11 cellular contexts compared by ENCODE assay signal in the genomic region with DNA sequence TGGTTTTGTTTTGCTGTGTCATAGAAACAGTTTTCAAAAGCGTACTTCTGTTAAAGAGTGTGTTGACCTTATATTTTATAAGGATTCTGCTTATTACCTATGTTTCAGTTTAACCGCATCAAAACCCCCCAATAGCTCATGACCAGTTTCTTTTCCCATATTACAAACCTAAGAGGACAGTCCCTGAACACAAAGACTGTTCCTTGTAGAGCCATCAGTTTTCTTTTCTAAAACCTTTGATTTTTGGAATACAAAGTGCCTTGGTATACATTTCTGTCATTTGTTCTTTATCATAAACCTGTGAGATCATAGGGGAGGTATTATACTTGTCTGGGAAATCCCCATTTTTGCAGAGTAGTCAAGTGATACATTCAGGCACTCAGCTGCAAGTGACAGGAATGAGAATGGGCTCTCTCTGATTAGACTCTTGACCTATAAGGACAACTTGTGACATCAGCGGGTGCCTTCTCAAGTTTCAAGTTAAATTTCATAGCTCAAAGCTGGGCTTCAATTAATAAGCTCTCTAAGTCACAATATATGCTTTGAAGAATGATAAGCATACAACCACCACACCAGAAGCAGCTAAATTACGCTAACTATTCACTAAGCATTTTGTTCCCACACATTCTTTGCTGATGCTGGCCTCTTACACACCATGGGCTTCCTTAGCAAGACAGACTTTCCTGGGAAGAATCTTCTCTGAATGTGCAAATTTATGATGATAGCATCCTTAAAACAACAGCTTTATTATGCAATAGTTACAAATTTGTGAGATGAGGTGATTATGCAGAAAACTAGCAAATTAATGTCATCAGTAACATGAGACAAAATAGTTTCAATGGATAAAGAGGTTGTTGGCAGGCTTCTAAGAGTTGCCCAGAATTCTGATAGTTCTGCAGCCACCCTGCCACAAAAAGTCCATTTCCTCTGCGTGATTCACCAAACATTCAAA. TPM values are rescaled to one million over a fixed set of nuclear protein-coding genes. Genes with fewer than 3 reads are reported as not detected.
DNase-seq lines count a peak whose midpoint lies in the region; ATAC-seq, FAIRE-seq and TF ChIP-seq lines count a peak whose summit lies in the region.
"Had no signal": no experiment of that assay in that cellular context is flagged by ENCODE, and none has a peak within 500 bp of the region (broad histone marks: within the 10 kb centered on the region; RNA-seq: fewer than 3 reads in every experiment).

No MANE protein-coding gene starts in this region.

- H3K36me3 ChIP-seq in GM12878 (ENCODE audit: control insufficient read depth in 2 of 2, insufficient read depth in 2 of 2, low read length in 1 of 2) = peaks cover 0 to 9% of the 10 kb centered on the region in 2 experiments; a peak in 2 of 4 replicates
- H3K36me3 ChIP-seq: cardiac muscle cell had no signal

- no peaks in the 10 kb centered on the region for H3K9me3 ChIP-seq in GM12878 (replicated peaks; ENCODE audit: control insufficient read depth, insufficient read depth, low read length)

- H3K4me1 Mint-ChIP-seq in progenitor cell of endocrine pancreas (ENCODE audit: low read depth) = peaks cover 33% of the 10 kb centered on the region

- BruUV-seq in GM12878 (replicated peaks; lab: Mats Ljungman, UMichigan) = TSS peak; percentile 75

- H3K4me3 ChIP-seq in GM12878 = peak overlapping the region; percentile 32
- H3K4me3 ChIP-seq: cardiac muscle cell had no signal

- SMC1A ChIA-PET in GM12878 (lab: Charles Lee; ENCODE audit: uncharacterized antibody, unreplicated experiment) = interaction anchor here (0.6 to 51.7 kb wide), 13 partner anchors 6 to 183 kb away, joined by 3 to 1536 read pairs (median 5); partner anchors contain the start of genes LY75 and MARCHF7

- no peaks in the 10 kb centered on the region for H3K36me3 Mint-ChIP-seq in progenitor cell of endocrine pancreas (ENCODE audit: insufficient read depth)

- H2AFZ ChIP-seq in GM12878 (ENCODE audit: control insufficient read depth, low read depth, low read length) = no peak overlapping the region

- 28% methylated on average over 5 of the region's 5 CpGs for WGBS in GM12878 (ENCODE audit: insufficient coverage, insufficient replicate concordance, low lambda C conversion rate, missing lambda C conversion rate)

- peaks cover 54% of the 10 kb centered on the region for H3K79me2 ChIP-seq in GM12878 (ENCODE audit: control insufficient read depth, insufficient read depth, low read length)

- H3K4me2 ChIP-seq in GM12878 (ENCODE audit: control insufficient read depth, insufficient read depth) = peak overlapping the region; percentile 90

- RAD21 ChIA-PET in GM12878 (lab: Charles Lee; ENCODE audit: unreplicated experiment) = interaction anchor here (0.6 to 3.5 kb wide), 15 partner anchors 9 to 313 kb away, joined by 3 to 22 read pairs (median 8); partner anchors contain the start of genes LY75 and MARCHF7

- no peak overlapping the region for H3K27ac Mint-ChIP-seq in progenitor cell of endocrine pancreas
- H3K27ac Mint-ChIP-seq: nephron had no signal

- peak; percentile 61 for ATAC-seq in GM19035 (IDR thresholded peaks at IDR 0.05; ENCODE audit: unreplicated experiment)
- ATAC-seq in HG03025 (IDR thresholded peaks at IDR 0.05; ENCODE audit: low FRiP score, unreplicated experiment) = peak; percentile 40
- ATAC-seq in GM12878 = peak; percentile 62
- no peak for ATAC-seq in esophagus mucosa
- ATAC-seq: Panc1 had no signal

- TF ChIP-seq EP300 in GM12878 (IDR thresholded peaks at IDR 0.05; ENCODE audit: borderline replicate concordance in 1 of 2, control insufficient read depth in 1 of 2, low read depth in 2 of 2, low read length in 2 of 2) = peak; percentile 84 to 92; a peak in 3 of 4 replicates

- FAIRE-seq in GM12878 (lab: Jason Lieb, UNC) = peak; percentile 44

- H3K4me1 ChIP-seq in GM12878 (ENCODE audit: control insufficient read depth, insufficient read depth, low read length) = peaks cover 89% of the 10 kb centered on the region

- DNase-seq in GM04503 (ENCODE audit: low read depth) (peak; percentile 3), GM12878 (ENCODE audit: low read depth, low spot score) (no peak), SW480 (ENCODE audit: low spot score) (no peak), iPS-NIHi7 (ENCODE audit: extremely low spot score) (no peak), progenitor cell of endocrine pancreas (ENCODE audit: low spot score, unreplicated experiment) (no peak)

- POLR2A ChIA-PET in GM12878 (lab: Charles Lee) = interaction anchor here (0.5 to 46.2 kb wide), 9 partner anchors 4 to 1860 kb away, joined by 3 to 840 read pairs (median 4); partner anchors contain the start of genes LY75 and MARCHF7

- peaks cover 21% of the 10 kb centered on the region for H3K27me3 Mint-ChIP-seq in progenitor cell of endocrine pancreas

- no peaks in the 10 kb centered on the region for H4K20me1 ChIP-seq in GM12878 (ENCODE audit: control insufficient read depth, insufficient read depth)

- in situ Hi-C loops in GM12878 (cut with MboI) = no loop called here

- TF ChIP-seq CTCF in GM12878 (IDR thresholded peaks at IDR 0.05 in 2 of 3, conservative IDR thresholded peaks at IDR 0.05 in 1 of 3; ENCODE audit: control insufficient read depth in 2 of 3, extremely low read depth in 1 of 3, insufficient read depth in 1 of 3, low read depth in 3 of 3, low read length in 3 of 3) = no peak
- TF ChIP-seq CTCF in progenitor cell of endocrine pancreas (IDR thresholded peaks at IDR 0.05; ENCODE audit: unreplicated experiment) = no peak

- intact Hi-C loops in GM12878 (cut with micrococcal nuclease; ENCODE audit: unreplicated experiment) = loop anchor here (1.0 to 10.0 kb wide), 5 partner anchors 16 to 1269 kb away; partner anchors contain the start of genes ITGB6 and TANK

- no peaks in the 10 kb centered on the region for H3K9me3 Mint-ChIP-seq in progenitor cell of endocrine pancreas (ENCODE audit: low read depth)
- H3K9me3 Mint-ChIP-seq: nephron had no signal

- no peaks in the 10 kb centered on the region for H3K27me3 ChIP-seq in GM12878 (replicated peaks in 1 of 2; ENCODE audit: control insufficient read depth in 2 of 2, insufficient read depth in 2 of 2, low read length in 1 of 2)

- no peak overlapping the region for H3K4me3 Mint-ChIP-seq in progenitor cell of endocrine pancreas (ENCODE audit: low read depth)
- H3K4me3 Mint-ChIP-seq: nephron had no signal

- CTCF ChIA-PET in GM12878 (lab: Yijun Ruan, JAX) = interaction anchor here (1.0 to 22.7 kb wide), 11 partner anchors 8 to 70 kb away, joined by 3 to 335 read pairs (median 6); partner anchors contain the start of gene LY75

- TF ChIP-seq RAD21 in GM12878 (IDR thresholded peaks at IDR 0.05; ENCODE audit: insufficient read depth, low read depth, low read length) = no peak

- peak; percentile 21; the same call in 1 of the 2 replicates for TF ChIP-seq POLR2A in GM12878 (IDR thresholded peaks at IDR 0.05; ENCODE audit: low read depth, low read length)

- peak overlapping the region; percentile 83 for H3K27ac ChIP-seq in GM12878 (ENCODE audit: control insufficient read depth, insufficient read depth)
- H3K27ac ChIP-seq: cardiac muscle cell had no signal

- peak overlapping the region; percentile 66 for H3K9ac ChIP-seq in GM12878 (ENCODE audit: control insufficient read depth, insufficient read depth, low read length)

TF ChIP-seq in GM12878, 131 proteins besides CTCF, POLR2A, EP300 and RAD21 (continues in another document):
- TF ChIP-seq NR2C1 (IDR thresholded peaks at IDR 0.05) (no peak; the same call in 1 of the 2 replicates), ZNF622 (IDR thresholded peaks at IDR 0.05) (no peak), CBFB (IDR thresholded peaks at IDR 0.05; ENCODE audit: low read depth) (peak; percentile 72), RAD51 (IDR thresholded peaks at IDR 0.05) (no peak)
- TF ChIP-seq, protein P1, sequence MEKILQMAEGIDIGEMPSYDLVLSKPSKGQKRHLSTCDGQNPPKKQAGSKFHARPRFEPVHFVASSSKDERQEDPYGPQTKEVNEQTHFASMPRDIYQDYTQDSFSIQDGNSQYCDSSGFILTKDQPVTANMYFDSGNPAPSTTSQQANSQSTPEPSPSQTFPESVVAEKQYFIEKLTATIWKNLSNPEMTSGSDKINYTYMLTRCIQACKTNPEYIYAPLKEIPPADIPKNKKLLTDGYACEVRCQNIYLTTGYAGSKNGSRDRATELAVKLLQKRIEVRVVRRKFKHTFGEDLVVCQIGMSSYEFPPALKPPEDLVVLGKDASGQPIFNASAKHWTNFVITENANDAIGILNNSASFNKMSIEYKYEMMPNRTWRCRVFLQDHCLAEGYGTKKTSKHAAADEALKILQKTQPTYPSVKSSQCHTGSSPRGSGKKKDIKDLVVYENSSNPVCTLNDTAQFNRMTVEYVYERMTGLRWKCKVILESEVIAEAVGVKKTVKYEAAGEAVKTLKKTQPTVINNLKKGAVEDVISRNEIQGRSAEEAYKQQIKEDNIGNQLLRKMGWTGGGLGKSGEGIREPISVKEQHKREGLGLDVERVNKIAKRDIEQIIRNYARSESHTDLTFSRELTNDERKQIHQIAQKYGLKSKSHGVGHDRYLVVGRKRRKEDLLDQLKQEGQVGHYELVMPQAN (conservative IDR thresholded peaks at IDR 0.05) = no peak; the same call in 1 of the 2 replicates

RNA-seq across cellular contexts. Expression of gene LY75, which starts 9.0 kb away (rescaled TPM):
- total RNA-seq in GM12878 (2013; cell fraction: nucleolus; rRNA removed) = 524 and 549 TPM in 2 replicates
- total RNA-seq in GM12878 (2014; rRNA removed) (89.9 and 105 TPM in 2 replicates), GM12878 (2014; rRNA removed; fragmentation: Illumina TruSeq; extraction: Trizol) (91.0 and 96.4 TPM in 2 replicates), GM12878 (2021) (61.1 and 65.2 TPM in 2 replicates), progenitor cell of endocrine pancreas (1.2 and 1.6 TPM in 2 replicates), esophagus mucosa (7.6 TPM)
- 29.9 TPM for polyA plus RNA-seq in GM12878 (2011; ENCODE audit: low read depth)
- polyA plus RNA-seq in GM12878 (2011; rRNA removed) (112 and 124 TPM in 2 replicates), GM12878 (2014; fragmentation: Illumina TruSeq; extraction: Trizol) (87.3 and 115 TPM in 2 replicates), GM12878 (2014; fragmentation: Nextera tagmentation; extraction: Ambion mirVana) (10 to 100 TPM; 17.6 to 17.8 TPM), GM12878 (2014; rRNA removed) (52.2 and 64.8 TPM in 2 replicates), GM12878 (2016; fragmentation: Nextera tagmentation; extraction: Ambion mirVana) (10 to 100 TPM; 48.7 to 55.4 TPM)
- polyA plus RNA-seq in GM12878 (2011; cell fraction: cytosol; rRNA removed) = 69.4 and 74.5 TPM in 2 replicates
- polyA plus RNA-seq in GM12878 (2011; cell fraction: nucleus; rRNA removed) = 69.0 and 84.1 TPM in 2 replicates
- 35.4 and 61.7 TPM in 2 replicates for polyA plus RNA-seq in GM12878 (2012)
- polyA minus RNA-seq in GM12878 (2011; rRNA and poly(A)+ RNA removed) = 155 and 171 TPM in 2 replicates
- 26.6 and 28.9 TPM in 2 replicates for polyA minus RNA-seq in GM12878 (2011; cell fraction: cytosol; rRNA and poly(A)+ RNA removed)
- polyA minus RNA-seq in GM12878 (2011; cell fraction: nucleus; rRNA and poly(A)+ RNA removed) = 178 and 224 TPM in 2 replicates
- polyA plus RNA-seq: cardiac muscle cell had no signal
